23 cellular contexts compared by ENCODE assay signal in the genomic region with DNA sequence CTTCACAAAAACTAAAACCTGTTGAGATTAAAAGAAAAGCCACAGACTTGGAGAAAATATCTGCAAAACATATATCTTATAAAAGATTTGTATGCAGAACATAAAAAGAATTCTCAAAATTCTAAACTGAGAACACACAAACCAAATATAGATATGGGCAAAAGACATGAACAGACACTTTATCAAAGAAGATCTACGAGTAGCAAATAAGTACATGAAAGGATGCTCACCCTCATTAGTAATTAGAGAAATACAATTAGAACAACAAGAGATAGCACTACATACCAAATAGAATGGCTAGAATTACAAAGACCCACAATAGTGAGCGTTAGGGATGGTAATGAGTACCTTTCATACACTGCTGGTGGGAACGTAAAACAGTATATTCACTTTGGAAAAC.
"Had no signal": no experiment of that assay in that cellular context is flagged by ENCODE, and none has a peak within 500 bp of the region (broad histone marks: within the 10 kb centered on the region; RNA-seq: fewer than 3 reads in every experiment).

No MANE protein-coding gene starts in this region.

- DNase-seq: colonic mucosa; cortex of kidney; effector CD8-positive, alpha-beta T cell; effector memory CD8-positive, alpha-beta T cell; endodermal cell; erythroblast; esophagus squamous epithelium; foreskin fibroblast; foreskin melanocyte; gastrocnemius medialis; glutamatergic neuron; head of caudate nucleus; heart right ventricle; hippocampal formation; left cardiac atrium; left lung; left ventricle myocardium superior; lower lobe of right lung; mesenchymal stem cell; mucosa of descending colon; naive B cell had no signal

- H3K4me1 ChIP-seq: colonic mucosa, esophagus squamous epithelium, gastrocnemius medialis, lower lobe of right lung had no signal

- H3K36me3 ChIP-seq: colonic mucosa, esophagus squamous epithelium, gastrocnemius medialis, heart right ventricle, left lung, lower lobe of right lung had no signal

- ATAC-seq: effector memory CD8-positive, alpha-beta T cell; esophagus mucosa; gastrocnemius medialis; heart right ventricle; left cardiac atrium; left lung; left ventricle myocardium superior; lower lobe of right lung; mucosa of descending colon had no signal

- H3K27ac ChIP-seq: colonic mucosa, epithelial cell of prostate, esophagus squamous epithelium, gastrocnemius medialis, heart right ventricle, left lung, lower lobe of right lung had no signal

- H3K9me3 ChIP-seq: colonic mucosa, esophagus squamous epithelium, gastrocnemius medialis, left lung, mucosa of descending colon had no signal

- H3K4me3 ChIP-seq: colonic mucosa, esophagus squamous epithelium, gastrocnemius medialis, heart right ventricle, left lung, lower lobe of right lung, mucosa of descending colon had no signal

- H3K27me3 ChIP-seq: colonic mucosa, esophagus squamous epithelium, gastrocnemius medialis, heart right ventricle, left lung had no signal
